9 cellular contexts compared by ENCODE assay signal in genomic region chr21:34722684-34723300, GRCh38. TPM values are rescaled to one million over a fixed set of nuclear protein-coding genes. Genes with fewer than 3 reads are reported as not detected.
DNase-seq lines count a peak whose midpoint lies in the region; ATAC-seq and TF ChIP-seq lines count a peak whose summit lies in the region.
"Had no signal": no experiment of that assay in that cellular context is flagged by ENCODE, and none has a peak within 500 bp of the region (broad histone marks: within the 10 kb centered on the region; RNA-seq: fewer than 3 reads in every experiment).

No MANE protein-coding gene starts in this region.

- no peaks in the 10 kb centered on the region for H3F3A ChIP-seq in neural progenitor cell (ENCODE audit: low read depth)

- dilution Hi-C loops in mammary epithelial cell (cut with HindIII; ENCODE audit: low sequenced_read_pairs), result no loop called here

- 65% methylated on average over 7 of the region's 7 CpGs for WGBS in mammary epithelial cell (ENCODE audit: low coverage, missing lambda C conversion rate)

- H4K20me1 ChIP-seq in mammary epithelial cell (ENCODE audit: insufficient read depth, low read length) (no peaks in the 10 kb centered on the region), neural progenitor cell (ENCODE audit: low read depth) (no peaks in the 10 kb centered on the region)

- H3K36me3 ChIP-seq in GM06990 (ENCODE audit: control insufficient read depth, insufficient read depth, low read length) (no peaks in the 10 kb centered on the region), mammary epithelial cell (ENCODE audit: insufficient read depth, low read length) (no peaks in the 10 kb centered on the region), neural progenitor cell (no peaks in the 10 kb centered on the region)

- no TSS peak for BruUV-seq in mammary epithelial cell (replicated peaks; lab: Mats Ljungman, UMichigan)

- no peaks in the 10 kb centered on the region for H3K4me1 Mint-ChIP-seq in neural progenitor cell

- H3K4me1 ChIP-seq in mammary epithelial cell (ENCODE audit: insufficient read depth, low read length) (no peaks in the 10 kb centered on the region), neural progenitor cell (no peaks in the 10 kb centered on the region)
- H3K4me1 ChIP-seq: psoas muscle had no signal

- H3K27me3 Mint-ChIP-seq in neural progenitor cell (ENCODE audit: insufficient read depth, low read depth), result peaks cover 9% of the 10 kb centered on the region

- H3K4me3 ChIP-seq in GM06990 (replicated peaks; ENCODE audit: low read depth, low read length) (no peak overlapping the region), mammary epithelial cell (replicated peaks in 1 of 3; ENCODE audit: insufficient read depth in 1 of 3, low read depth in 2 of 3, low read length in 3 of 3) (no peak overlapping the region), neural progenitor cell (no peak overlapping the region)
- H3K4me3 ChIP-seq: psoas muscle had no signal

- in situ Hi-C loops in mammary epithelial cell (cut with MboI; ENCODE audit: low sequenced_read_pairs in 2 of 2), result loop anchor here in 1 of 2 donors (25.0 kb wide), 1 partner anchor 1115 kb away; no protein-coding TSS in a partner anchor

- no peaks in the 10 kb centered on the region for H3K36me3 Mint-ChIP-seq in neural progenitor cell

- DNase-seq in GM06990 (ENCODE audit: extremely low read depth, insufficient read length), result no peak
- DNase-seq in NCI-H748 treated with DMSO at 0.1 percent for 48 hours (lab: John Stamatoyannopoulos, UW), result peak; percentile 23
- DNase-seq in mammary epithelial cell, result no peak
- DNase-seq in neural progenitor cell (ENCODE audit: low spot score), result peak; percentile 67
- DNase-seq in UCSD-AML1 (lab: John Stamatoyannopoulos, UW; ENCODE audit: unreplicated experiment), result no peak
- DNase-seq in NCI-H446 (lab: John Stamatoyannopoulos, UW), result no peak
- DNase-seq: psoas muscle had no signal

- ATAC-seq in HG03280 (IDR thresholded peaks at IDR 0.05; ENCODE audit: unreplicated experiment) (no peak), GM18498 (IDR thresholded peaks at IDR 0.05; ENCODE audit: unreplicated experiment) (no peak)

- no peak overlapping the region for H2AFZ ChIP-seq in mammary epithelial cell (ENCODE audit: low read depth, low read length)
- no peak overlapping the region for H2AFZ ChIP-seq in neural progenitor cell (replicated peaks)

- H3K27ac ChIP-seq in mammary epithelial cell (ENCODE audit: insufficient read depth, low read depth, low read length) (no peak overlapping the region), neural progenitor cell (no peak overlapping the region)
- H3K27ac ChIP-seq: psoas muscle had no signal

- H3K4me2 ChIP-seq in mammary epithelial cell (ENCODE audit: insufficient read depth, low read depth, low read length), result no peak overlapping the region
- no peak overlapping the region for H3K4me2 ChIP-seq in neural progenitor cell

- no peak overlapping the region for H3K27ac Mint-ChIP-seq in neural progenitor cell

- H3K9ac ChIP-seq in mammary epithelial cell (ENCODE audit: insufficient read depth, low read length) (no peak overlapping the region), neural progenitor cell (no peak overlapping the region)

- H3K4me3 Mint-ChIP-seq in neural progenitor cell, result no peak overlapping the region

- H3K9me3 Mint-ChIP-seq in neural progenitor cell, result peaks cover 2% of the 10 kb centered on the region

- intact Hi-C loops in mammary epithelial cell (cut with micrococcal nuclease), result loop anchor here (1.0 kb wide), 1 partner anchor 22 kb away; no protein-coding TSS in a partner anchor

- CTCF ChIA-PET in mammary epithelial cell (lab: Charles Lee; ENCODE audit: low non-redundant PET), result interaction anchor here (0.7 kb wide), 1 partner anchor 107 kb away, joined by 5 read pairs; no protein-coding TSS in a partner anchor

- H3K9me3 ChIP-seq in mammary epithelial cell (replicated peaks; ENCODE audit: insufficient read depth, low read length) (no peaks in the 10 kb centered on the region), neural progenitor cell (ENCODE audit: low read depth) (no peaks in the 10 kb centered on the region)
- H3K9me3 ChIP-seq: psoas muscle had no signal

- TF ChIP-seq CTCF in GM06990 (IDR thresholded peaks at IDR 0.05; ENCODE audit: insufficient read depth, low read length, poor library complexity, severe bottlenecking), result peak; percentile 90
- peak; percentile 59 to 80 for TF ChIP-seq CTCF in mammary epithelial cell (conservative IDR thresholded peaks at IDR 0.05 in 1 of 2, IDR thresholded peaks at IDR 0.05 in 1 of 2; ENCODE audit: extremely low read depth in 1 of 2, insufficient read depth in 1 of 2, low read depth in 1 of 2, low read length in 2 of 2)
- TF ChIP-seq CTCF in neural progenitor cell (IDR thresholded peaks at IDR 0.05), result peak; percentile 75

- H3K27me3 ChIP-seq in GM06990 (replicated peaks; ENCODE audit: control insufficient read depth, insufficient read depth, low read length), result no peaks in the 10 kb centered on the region; the same call in 1 of the 2 replicates
- H3K27me3 ChIP-seq in mammary epithelial cell (ENCODE audit: insufficient read depth, low read length), result no peaks in the 10 kb centered on the region
- no peaks in the 10 kb centered on the region for H3K27me3 ChIP-seq in neural progenitor cell

- H3K79me2 ChIP-seq in mammary epithelial cell (ENCODE audit: insufficient read depth, low read length), result no peaks in the 10 kb centered on the region
- no peaks in the 10 kb centered on the region for H3K79me2 ChIP-seq in neural progenitor cell (ENCODE audit: low read depth)

RNA-seq across cellular contexts. Expression of gene CLIC6, which starts 54.0 kb away (rescaled TPM):
- under 1 TPM in 1 of 2 donors, not detected in 1; 0.07 TPM for total RNA-seq in mammary epithelial cell
- not detected for polyA plus RNA-seq in mammary epithelial cell
- polyA minus RNA-seq in mammary epithelial cell, result not detected
- 0.12 and 0.15 TPM in 2 replicates for total RNA-seq in neural progenitor cell (ENCODE audit: low replicate concordance)

Comparison
In these comparisons a context has a peak if more than half of its experiments do, and no peak if none do; other contexts are left out.
1. DNase-seq: peak in NCI-H748 treated with DMSO at 0.1 percent for 48 hours (single experiment) and neural progenitor cell (single experiment); none in GM06990 (single experiment), mammary epithelial cell (single experiment), UCSD-AML1 (single experiment) and NCI-H446 (0 of 2).
2. Peak in every context shown above with its lines, with median percentiles within 50 percentile points of each other: CTCF ChIP-seq.